Comparison of ENCODE assay signal across 8 cellular contexts in genomic region chr3:49021813-49022720, GRCh38. TPM values are rescaled to one million over a fixed set of nuclear protein-coding genes. Genes with fewer than 3 reads are reported as not detected.
DNase-seq lines count a peak whose midpoint lies in the region; ATAC-seq, FAIRE-seq and TF ChIP-seq lines count a peak whose summit lies in the region.

Gene NDUFAF3, plus strand, starts transcription at chr3:49022121. Its CDS starts 24 bp downstream, at chr3:49022145.

- intact Hi-C loops in kidney (cut with DNase I), result no loop called here

- peak within 1 kb of the TSS; percentile 95 for H3K4me3 ChIP-seq in AG10803 (ENCODE audit: low read length)
- peak within 1 kb of the TSS; percentile 92 to 97 for H3K4me3 ChIP-seq in kidney (ENCODE audit: low read length in 2 of 2)

- FAIRE-seq in kidney (lab: Jason Lieb, UNC), result no peak

- peak; percentile 93 for DNase-seq in AG10803 (ENCODE audit: low read depth)
- DNase-seq in NCI-H226, result peak; percentile 95
- peak; percentile 84 for DNase-seq in activated CD4-positive, CD25-positive, alpha-beta regulatory T cell treated with anti-CD3 and anti-CD28 coated beads, Interleukin-2, amount 50 U/mL, for 16 hours (ENCODE audit: low read depth, low spot score)
- peak; percentile 87 for DNase-seq in central memory CD4-positive, alpha-beta T cell
- DNase-seq in kidney, result peak; percentile 98
- peak; percentile 95 for DNase-seq in stimulated activated CD4-positive, alpha-beta T cell treated with anti-CD3 and anti-CD28 coated beads, Interleukin-15, amount 100 ng/mL, for 24 hours

- no peaks in the 10 kb centered on the region for H3K9me3 ChIP-seq in kidney (ENCODE audit: control insufficient read depth in 1 of 2, low read length in 2 of 2)

- peak within 1 kb of the TSS; percentile 95 to 100 for H3K9ac ChIP-seq in kidney (ENCODE audit: low read length in 2 of 2)

- peaks cover 7 to 31% of the 10 kb centered on the region in 2 donors for H3K4me1 ChIP-seq in kidney (ENCODE audit: control insufficient read depth in 1 of 2, insufficient read depth in 1 of 2, low read depth in 1 of 2, low read length in 2 of 2)

- peak; percentile 80 for TF ChIP-seq CTCF in AG10803 (conservative IDR thresholded peaks at IDR 0.05; ENCODE audit: low read length)
- TF ChIP-seq CTCF in kidney (IDR thresholded peaks at IDR 0.05; ENCODE audit: borderline replicate concordance, extremely low read depth, insufficient read depth), result peak; percentile 90

- H3K27ac ChIP-seq in kidney (ENCODE audit: low read depth in 2 of 2, low read length in 2 of 2), result peak within 1 kb of the TSS; percentile 98 to 99

- ATAC-seq in GM18907 (IDR thresholded peaks at IDR 0.05; ENCODE audit: unreplicated experiment), result peak; percentile 50
- ATAC-seq in HG03139 (IDR thresholded peaks at IDR 0.05; ENCODE audit: unreplicated experiment), result peak; percentile 49

- peaks cover 17 to 34% of the 10 kb centered on the region in 2 donors for H3K36me3 ChIP-seq in kidney (ENCODE audit: control insufficient read depth in 1 of 2, insufficient read depth in 2 of 2, low read length in 2 of 2)

RNA-seq across cellular contexts. Expression of gene NDUFAF3, which starts in this region (rescaled TPM):
- total RNA-seq in kidney, result 106 TPM
- polyA plus RNA-seq in kidney (ENCODE audit: insufficient read depth, low read depth, low replicate concordance), result 190 TPM

Comparison
In these comparisons a context has a peak if more than half of its experiments do, and no peak if none do; other contexts are left out.
1. Peak in every context shown above with its lines: DNase-seq, ATAC-seq, H3K4me3 ChIP-seq and H3K27ac ChIP-seq.